In genomic region chr14:28375295-28375694, GRCh38 we compare ENCODE assay signal across 9 cellular contexts.
DNase-seq lines count a peak whose midpoint lies in the region; ATAC-seq and TF ChIP-seq lines count a peak whose summit lies in the region.
"Had no signal": no experiment of that assay in that cellular context is flagged by ENCODE, and none has a peak within 500 bp of the region (broad histone marks: within the 10 kb centered on the region; RNA-seq: fewer than 3 reads in every experiment).

No MANE protein-coding gene starts in this region.

- TF ChIP-seq CTCF in fibroblast of lung (conservative IDR thresholded peaks at IDR 0.05 in 1 of 2, IDR thresholded peaks at IDR 0.05 in 1 of 2; ENCODE audit: low read depth in 1 of 2, low read length in 2 of 2) (peak; percentile 36 to 37), smooth muscle cell (IDR thresholded peaks at IDR 0.05; ENCODE audit: borderline replicate concordance, insufficient read depth, poor library complexity, severe bottlenecking) (peak; percentile 49)

- H3K4me1 ChIP-seq in fibroblast of lung (ENCODE audit: control insufficient read depth, extremely low read depth, insufficient read depth, low read length): no peaks in the 10 kb centered on the region
- no peaks in the 10 kb centered on the region for H3K4me1 ChIP-seq in smooth muscle cell (ENCODE audit: low read depth)

- ATAC-seq in HG02763 (IDR thresholded peaks at IDR 0.05; ENCODE audit: unreplicated experiment) (no peak), HG02588 (IDR thresholded peaks at IDR 0.05; ENCODE audit: unreplicated experiment) (no peak), GM19397 (IDR thresholded peaks at IDR 0.05; ENCODE audit: unreplicated experiment) (no peak)
- ATAC-seq: sciatic nerve had no signal

- no peak overlapping the region for H3K4me3 ChIP-seq in fibroblast of lung (replicated peaks in 1 of 4; ENCODE audit: control extremely low read depth in 1 of 4, insufficient read depth in 1 of 4, low read depth in 3 of 4, low read length in 4 of 4)
- no peak overlapping the region for H3K4me3 ChIP-seq in smooth muscle cell

- H3K27ac ChIP-seq in fibroblast of lung (ENCODE audit: insufficient read depth, low read length): no peak overlapping the region
- no peak overlapping the region for H3K27ac ChIP-seq in smooth muscle cell (ENCODE audit: low read depth)

- no peak overlapping the region for H3K9ac ChIP-seq in fibroblast of lung (ENCODE audit: insufficient read depth, low read length)
- no peak overlapping the region for H3K9ac ChIP-seq in smooth muscle cell (ENCODE audit: low read depth)

- H3K27me3 ChIP-seq in fibroblast of lung (ENCODE audit: control insufficient read depth, insufficient read depth, low read length) (no peaks in the 10 kb centered on the region), smooth muscle cell (ENCODE audit: low read depth) (no peaks in the 10 kb centered on the region)

- peak; percentile 2 for DNase-seq in NCI-H345 (lab: John Stamatoyannopoulos, UW)
- no peak for DNase-seq in NCI-H345 treated with DMSO at 0.1 percent for 48 hours (lab: John Stamatoyannopoulos, UW; ENCODE audit: unreplicated experiment)
- peak; percentile 50 for DNase-seq in RPMI7951 (ENCODE audit: low read depth)
- DNase-seq in fibroblast of lung (ENCODE audit: low read depth in 2 of 2): peak; percentile 23 to 56
- no peak for DNase-seq in smooth muscle cell (lab: John Stamatoyannopoulos, UW; ENCODE audit: unreplicated experiment)

- H3K4me2 ChIP-seq in fibroblast of lung (ENCODE audit: extremely low read depth, insufficient read depth, low read length) (no peak overlapping the region), smooth muscle cell (no peak overlapping the region)

- H3K36me3 ChIP-seq in fibroblast of lung (ENCODE audit: control insufficient read depth, insufficient read depth, low read length): no peaks in the 10 kb centered on the region
- H3K36me3 ChIP-seq in smooth muscle cell (ENCODE audit: low read depth): no peaks in the 10 kb centered on the region

- H4K20me1 ChIP-seq in fibroblast of lung (ENCODE audit: control insufficient read depth, extremely low read depth, insufficient read depth, low read length) (no peaks in the 10 kb centered on the region), smooth muscle cell (ENCODE audit: low read depth) (no peaks in the 10 kb centered on the region)

- no peaks in the 10 kb centered on the region for H3K79me2 ChIP-seq in fibroblast of lung (ENCODE audit: control insufficient read depth, insufficient read depth, low read length)
- H3K79me2 ChIP-seq in smooth muscle cell (ENCODE audit: low read depth): no peaks in the 10 kb centered on the region

- H3K9me3 ChIP-seq in fibroblast of lung (ENCODE audit: control insufficient read depth, insufficient read depth, low read depth, low read length): no peaks in the 10 kb centered on the region
- H3K9me3 ChIP-seq in smooth muscle cell (replicated peaks; ENCODE audit: low read depth): no peaks in the 10 kb centered on the region

- H2AFZ ChIP-seq in fibroblast of lung (ENCODE audit: low read length) (no peak overlapping the region), smooth muscle cell (ENCODE audit: low read depth) (no peak overlapping the region)

- H3F3A ChIP-seq in smooth muscle cell (ENCODE audit: low read depth): no peaks in the 10 kb centered on the region

Comparison
In these comparisons a context has a peak if more than half of its experiments do, and no peak if none do; other contexts are left out.
1. DNase-seq: peak in NCI-H345 (single experiment), RPMI7951 (single experiment) and fibroblast of lung (2 of 2); none in NCI-H345 treated with DMSO at 0.1 percent for 48 hours (single experiment) and smooth muscle cell (single experiment).